ENCODE assay signal across 27 cellular contexts in the genomic region with DNA sequence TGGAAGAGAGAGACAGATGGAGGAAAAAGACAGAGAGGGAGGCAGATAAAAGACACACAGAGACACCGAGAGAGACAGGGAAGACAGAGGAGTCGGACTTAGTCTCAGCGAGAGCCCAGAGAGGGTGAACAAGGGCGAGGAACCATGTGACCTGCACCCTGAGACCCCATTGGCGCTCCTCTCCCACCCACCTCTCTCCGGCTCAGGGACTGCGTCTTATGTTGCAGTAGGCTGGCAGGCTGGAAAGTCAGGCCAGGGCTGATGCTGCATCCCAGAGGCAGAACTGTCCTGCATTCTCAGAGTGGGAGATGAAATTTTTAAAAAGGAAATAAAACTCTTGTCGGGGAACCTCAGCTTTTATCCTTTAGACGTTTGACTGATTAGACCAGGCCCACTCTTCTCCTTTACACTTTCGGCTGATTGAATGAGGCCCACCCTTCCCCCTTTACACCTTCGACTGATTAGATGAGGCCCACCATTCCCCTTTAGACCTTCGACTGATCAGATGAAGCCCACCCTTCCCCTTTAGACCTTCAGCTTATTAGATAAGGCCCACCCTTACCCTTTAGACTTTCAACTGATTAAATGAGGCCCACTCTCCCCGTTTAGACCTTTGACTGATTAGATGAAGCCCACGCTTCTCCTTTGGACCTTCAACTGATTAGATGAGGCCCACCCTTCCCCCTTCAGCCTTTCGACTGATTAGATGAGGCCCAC. TPM values are rescaled to one million over a fixed set of nuclear protein-coding genes. Genes with fewer than 3 reads are reported as not detected.
DNase-seq lines count a peak whose midpoint lies in the region; ATAC-seq and TF ChIP-seq lines count a peak whose summit lies in the region.
"Had no signal": no experiment of that assay in that cellular context is flagged by ENCODE, and none has a peak within 500 bp of the region (broad histone marks: within the 10 kb centered on the region; RNA-seq: fewer than 3 reads in every experiment).

No MANE protein-coding gene starts in this region.

- H3F3A ChIP-seq in neural progenitor cell (ENCODE audit: low read depth): peaks cover 12% of the 10 kb centered on the region

- H3K9me3 ChIP-seq in neural progenitor cell (ENCODE audit: low read depth): no peaks in the 10 kb centered on the region
- H3K9me3 ChIP-seq: body of pancreas had no signal

- no peak for TF ChIP-seq CTCF in neural progenitor cell (IDR thresholded peaks at IDR 0.05)

- H3K27me3 ChIP-seq in neural progenitor cell: no peaks in the 10 kb centered on the region
- H3K27me3 ChIP-seq: body of pancreas, dorsolateral prefrontal cortex, tibial nerve had no signal

- H3K4me3 ChIP-seq in neural progenitor cell: no peak overlapping the region
- H3K4me3 ChIP-seq: body of pancreas, dorsolateral prefrontal cortex, skin epidermis, tibial nerve had no signal

- H3K36me3 Mint-ChIP-seq in T-helper 2 cell treated with Interferon-gamma antibody and Interleukin-4, amounts not matched to agents 5 μg/mL and 100 μg/mL, for 36 hours (ENCODE audit: low read depth): no peaks in the 10 kb centered on the region
- peaks cover 21% of the 10 kb centered on the region for H3K36me3 Mint-ChIP-seq in central memory CD8-positive, alpha-beta T cell (ENCODE audit: insufficient read depth)
- H3K36me3 Mint-ChIP-seq in neural progenitor cell: no peaks in the 10 kb centered on the region

- no peak overlapping the region for H3K9ac ChIP-seq in neural progenitor cell

- DNase-seq in T-helper 2 cell treated with Interferon-gamma antibody and Interleukin-4, amounts not matched to agents 5 μg/mL and 100 μg/mL, for 36 hours (ENCODE audit: low spot score): no peak
- DNase-seq in T-helper 2 cell: no peak
- DNase-seq in ELR (ENCODE audit: low read depth): peak; percentile 3
- no peak for DNase-seq in central memory CD8-positive, alpha-beta T cell (ENCODE audit: low spot score in 2 of 2)
- peak; percentile 10 for DNase-seq in neural progenitor cell (ENCODE audit: low spot score)
- DNase-seq in activated CD4-positive, CD25-positive, alpha-beta regulatory T cell (lab: John Stamatoyannopoulos, UW): no peak
- DNase-seq in amygdala (lab: John Stamatoyannopoulos, UW): no peak
- DNase-seq: activated CD4-positive, alpha-beta T cell treated with anti-CD3 and anti-CD28 coated beads for 36 hours; activated CD8-positive, alpha-beta memory T cell treated with anti-CD3 and anti-CD28 coated beads for 24 hours; activated gamma-delta T cell; activated T-cell treated with anti-CD3 and anti-CD28 coated beads, Interleukin-2, amount 50 U/mL, for 24 hours; body of pancreas; cerebellar nuclear complex; dorsolateral prefrontal cortex; islet precursor cell; left ventricle myocardium superior; naive thymus-derived CD8-positive, alpha-beta T cell; NCI-H1092 treated with DMSO at 0.1 percent for 48 hours; NCI-H187 treated with DMSO at 0.1 percent for 48 hours had no signal

- no peak overlapping the region for H3K27ac ChIP-seq in neural progenitor cell
- H3K27ac ChIP-seq: body of pancreas, dorsolateral prefrontal cortex, RWPE1, skin epidermis, tibial nerve had no signal

- no peak overlapping the region for H3K4me3 Mint-ChIP-seq in T-helper 2 cell treated with Interferon-gamma antibody and Interleukin-4, amounts not matched to agents 5 μg/mL and 100 μg/mL, for 36 hours
- no peak overlapping the region for H3K4me3 Mint-ChIP-seq in central memory CD8-positive, alpha-beta T cell
- H3K4me3 Mint-ChIP-seq in neural progenitor cell: no peak overlapping the region
- H3K4me3 Mint-ChIP-seq: activated CD4-positive, alpha-beta T cell treated with anti-CD3 and anti-CD28 coated beads for 36 hours; activated T-cell treated with anti-CD3 and anti-CD28 coated beads, Interleukin-2, amount 50 U/mL, for 24 hours; B cell; mesothelial cell of epicardium had no signal

- H3K27me3 Mint-ChIP-seq in T-helper 2 cell treated with Interferon-gamma antibody and Interleukin-4, amounts not matched to agents 5 μg/mL and 100 μg/mL, for 36 hours (ENCODE audit: low read depth): no peaks in the 10 kb centered on the region
- H3K27me3 Mint-ChIP-seq in central memory CD8-positive, alpha-beta T cell: peaks cover 3% of the 10 kb centered on the region
- no peaks in the 10 kb centered on the region for H3K27me3 Mint-ChIP-seq in neural progenitor cell (ENCODE audit: insufficient read depth, low read depth)
- H3K27me3 Mint-ChIP-seq: activated CD4-positive, alpha-beta T cell treated with anti-CD3 and anti-CD28 coated beads for 36 hours; activated T-cell treated with anti-CD3 and anti-CD28 coated beads, Interleukin-2, amount 50 U/mL, for 24 hours; B cell; naive thymus-derived CD8-positive, alpha-beta T cell had no signal

- H3K4me1 Mint-ChIP-seq in T-helper 2 cell treated with Interferon-gamma antibody and Interleukin-4, amounts not matched to agents 5 μg/mL and 100 μg/mL, for 36 hours (ENCODE audit: low read depth): no peaks in the 10 kb centered on the region
- no peaks in the 10 kb centered on the region for H3K4me1 Mint-ChIP-seq in central memory CD8-positive, alpha-beta T cell
- peaks cover 3% of the 10 kb centered on the region for H3K4me1 Mint-ChIP-seq in neural progenitor cell
- H3K4me1 Mint-ChIP-seq: activated CD4-positive, alpha-beta T cell treated with anti-CD3 and anti-CD28 coated beads for 36 hours; B cell; mesothelial cell of epicardium had no signal

- no peaks in the 10 kb centered on the region for H3K79me2 ChIP-seq in neural progenitor cell (ENCODE audit: low read depth)

- H4K20me1 ChIP-seq in neural progenitor cell (ENCODE audit: low read depth): no peaks in the 10 kb centered on the region

- H3K9me3 Mint-ChIP-seq in T-helper 2 cell treated with Interferon-gamma antibody and Interleukin-4, amounts not matched to agents 5 μg/mL and 100 μg/mL, for 36 hours: peaks cover 11% of the 10 kb centered on the region
- H3K9me3 Mint-ChIP-seq in central memory CD8-positive, alpha-beta T cell: peaks cover 15% of the 10 kb centered on the region
- peaks cover 9% of the 10 kb centered on the region for H3K9me3 Mint-ChIP-seq in neural progenitor cell
- H3K9me3 Mint-ChIP-seq: activated T-cell treated with anti-CD3 and anti-CD28 coated beads, Interleukin-2, amount 50 U/mL, for 24 hours; mesothelial cell of epicardium had no signal

- H3K4me2 ChIP-seq in neural progenitor cell: no peak overlapping the region

- no peak overlapping the region for H2AFZ ChIP-seq in neural progenitor cell (replicated peaks)

- H3K27ac Mint-ChIP-seq in T-helper 2 cell treated with Interferon-gamma antibody and Interleukin-4, amounts not matched to agents 5 μg/mL and 100 μg/mL, for 36 hours: peak overlapping the region; percentile 1
- peak overlapping the region; percentile 41 for H3K27ac Mint-ChIP-seq in central memory CD8-positive, alpha-beta T cell (ENCODE audit: low read depth)
- peak overlapping the region; percentile 4 for H3K27ac Mint-ChIP-seq in neural progenitor cell
- H3K27ac Mint-ChIP-seq: activated CD4-positive, alpha-beta T cell treated with anti-CD3 and anti-CD28 coated beads for 36 hours; activated T-cell treated with anti-CD3 and anti-CD28 coated beads, Interleukin-2, amount 50 U/mL, for 24 hours; B cell; mesothelial cell of epicardium had no signal

- no peak for ATAC-seq in central memory CD8-positive, alpha-beta T cell (replicated peaks; ENCODE audit: extremely low read depth, poor library complexity, severe bottlenecking)
- ATAC-seq in HG03108 (IDR thresholded peaks at IDR 0.05; ENCODE audit: unreplicated experiment): no peak
- ATAC-seq: body of pancreas; left ventricle myocardium superior; naive thymus-derived CD8-positive, alpha-beta T cell had no signal

- H3K36me3 ChIP-seq in neural progenitor cell: no peaks in the 10 kb centered on the region

- no peaks in the 10 kb centered on the region for H3K4me1 ChIP-seq in neural progenitor cell
- H3K4me1 ChIP-seq: body of pancreas, tibial nerve had no signal

RNA-seq across cellular contexts. Expression of gene IL3RA, which starts 29.5 kb away (rescaled TPM):
- total RNA-seq in neural progenitor cell (ENCODE audit: low replicate concordance): not detected in 2 replicates
- total RNA-seq: renal cortical epithelial cell had no signal

RNA-seq across cellular contexts. Expression of gene CSF2RA, which starts 38.5 kb away (rescaled TPM):
- total RNA-seq in neural progenitor cell (ENCODE audit: low replicate concordance): 4.6 and 5.8 TPM in 2 replicates
- total RNA-seq: endothelial cell of umbilical vein, renal cortical epithelial cell had no signal

Comparison
In these comparisons a context has a peak if more than half of its experiments do, and no peak if none do; other contexts are left out.
1. DNase-seq: peak in ELR (single experiment) and neural progenitor cell (single experiment); none in T-helper 2 cell treated with Interferon-gamma antibody and Interleukin-4, amounts not matched to agents 5 μg/mL and 100 μg/mL, for 36 hours (single experiment), T-helper 2 cell (0 of 5), central memory CD8-positive, alpha-beta T cell (0 of 2), activated CD4-positive, CD25-positive, alpha-beta regulatory T cell (0 of 4) and amygdala (0 of 56).
2. Peak in every context shown above with its lines, with median percentiles within 50 percentile points of each other: H3K27ac Mint-ChIP-seq.